ENCODE assay signal across 17 cellular contexts in the genomic region with DNA sequence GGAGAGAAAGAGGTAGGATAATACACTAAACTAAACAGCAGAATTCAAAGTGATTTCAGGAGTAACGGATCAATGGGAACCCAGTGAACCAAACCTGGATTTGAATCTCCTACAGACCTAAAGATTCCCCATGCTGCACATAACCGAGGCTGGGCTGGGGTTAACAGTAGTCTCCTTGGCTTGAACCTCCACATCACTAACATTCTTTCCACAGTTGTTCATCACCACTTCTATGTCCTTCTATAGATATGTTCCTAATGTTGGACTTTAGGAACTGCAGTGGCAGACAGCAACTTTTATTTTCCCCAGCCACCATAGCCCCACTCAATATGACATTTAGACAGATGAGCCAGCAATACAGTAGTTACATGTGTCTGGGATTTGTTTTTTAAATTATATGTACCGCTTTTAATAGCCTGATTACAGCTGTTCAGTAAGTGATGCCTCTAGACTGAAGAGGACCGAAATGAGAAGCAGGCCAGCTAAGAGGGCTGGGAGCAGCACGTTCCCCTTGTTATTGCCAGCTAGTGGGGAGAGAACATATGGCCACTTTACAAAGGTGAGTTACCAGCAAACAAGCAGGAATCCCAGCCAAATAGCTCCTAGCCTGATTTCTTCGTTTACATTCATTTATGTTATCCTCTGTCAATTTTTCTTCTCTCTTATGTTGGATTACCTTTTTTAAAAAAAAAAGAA.
DNase-seq lines count a peak whose midpoint lies in the region; ATAC-seq and TF ChIP-seq lines count a peak whose summit lies in the region.
"Had no signal": no experiment of that assay in that cellular context is flagged by ENCODE, and none has a peak within 500 bp of the region (broad histone marks: within the 10 kb centered on the region; RNA-seq: fewer than 3 reads in every experiment).

No MANE protein-coding gene starts in this region.

- intact Hi-C loops in IMR-90 (cut with micrococcal nuclease) (no loop called here), left ventricle myocardium inferior (cut with micrococcal nuclease) (no loop called here)

- H4K8ac ChIP-seq in IMR-90 (ENCODE audit: low read depth in 2 of 2, low read length in 2 of 2), result no peak overlapping the region; a peak in 1 of 4 replicates

- DNase-seq in DMS 273 treated with DMSO at 0.1 percent for 48 hours (lab: John Stamatoyannopoulos, UW) (peak; percentile 61), IMR-90 (no peak), brain microvascular endothelial cell (peak; percentile 18), left ventricle myocardium inferior (no peak), cortex of kidney (lab: John Stamatoyannopoulos, UW) (no peak), NOMO-1 (lab: John Stamatoyannopoulos, UW; ENCODE audit: unreplicated experiment in 2 of 2) (no peak), hepatic stellate cell (ENCODE audit: low spot score) (no peak), omental fat pad (ENCODE audit: low spot score) (no peak)
- DNase-seq: activated CD4-positive, alpha-beta T cell treated with anti-CD3 and anti-CD28 coated beads, Interleukin-2, amount 10 ng/mL, durations not matched to agents 24 days and 14 days; activated naive CD4-positive, alpha-beta T cell; MV-4-11; NCI-H526; occipital lobe had no signal

- no peak for TF ChIP-seq POLR2A in IMR-90 (IDR thresholded peaks at IDR 0.05; ENCODE audit: low read depth, low read length)

- peak overlapping the region; percentile 41; the same call in 1 of the 2 replicates for H4K91ac ChIP-seq in IMR-90 (ENCODE audit: insufficient read depth, low read depth, low read length)

- H3K4me2 ChIP-seq in IMR-90 (ENCODE audit: low read depth, low read length), result no peak overlapping the region
- H3K4me2 ChIP-seq: BLaER1 had no signal

- peak overlapping the region; percentile 57; the same call in 1 of the 2 replicates for H2BK20ac ChIP-seq in IMR-90 (ENCODE audit: low read depth, low read length)

- H3K4me1 ChIP-seq in IMR-90 (ENCODE audit: control insufficient read depth, insufficient read depth, low read length) (peaks cover 2% of the 10 kb centered on the region; the same call in 1 of the 2 replicates), left ventricle myocardium inferior (peaks cover 10% of the 10 kb centered on the region)
- H3K4me1 ChIP-seq: BLaER1 had no signal

- H2BK120ac ChIP-seq in IMR-90 (ENCODE audit: low read depth, low read length), result peak overlapping the region; percentile 43

- H3K9me3 ChIP-seq in IMR-90 (ENCODE audit: control insufficient read depth, insufficient read depth, low read length) (no peaks in the 10 kb centered on the region), left ventricle myocardium inferior (replicated peaks) (no peaks in the 10 kb centered on the region)
- H3K9me3 ChIP-seq: BLaER1 had no signal

- peak overlapping the region; percentile 52 for H2AFZ ChIP-seq in IMR-90 (replicated peaks; ENCODE audit: low read length, poor library complexity)

- H2BK5ac ChIP-seq in IMR-90 (ENCODE audit: low read depth, low read length, poor library complexity, severe bottlenecking), result peak overlapping the region; percentile 39

- H3K27me3 ChIP-seq in IMR-90 (ENCODE audit: control insufficient read depth, insufficient read depth, low read length), result no peaks in the 10 kb centered on the region
- no peaks in the 10 kb centered on the region for H3K27me3 ChIP-seq in brain microvascular endothelial cell (replicated peaks)
- H3K27me3 ChIP-seq in left ventricle myocardium inferior (ENCODE audit: low read depth), result no peaks in the 10 kb centered on the region
- H3K27me3 ChIP-seq: BLaER1 had no signal

- no peaks in the 10 kb centered on the region for H3K79me1 ChIP-seq in IMR-90 (ENCODE audit: low read depth in 1 of 2, low read length in 2 of 2)

- peak overlapping the region; percentile 51; the same call in 1 of the 2 replicates for H3K23ac ChIP-seq in IMR-90 (ENCODE audit: low read depth, low read length)

- H3K9ac ChIP-seq in IMR-90 (ENCODE audit: low read depth, low read length), result no peak overlapping the region
- H3K9ac ChIP-seq: BLaER1 had no signal

- H3K14ac ChIP-seq in IMR-90 (replicated peaks; ENCODE audit: low read depth, low read length), result no peak overlapping the region

- H3K36me3 ChIP-seq in IMR-90 (ENCODE audit: control insufficient read depth, insufficient read depth, low read length) (no peaks in the 10 kb centered on the region), brain microvascular endothelial cell (replicated peaks) (no peaks in the 10 kb centered on the region), left ventricle myocardium inferior (no peaks in the 10 kb centered on the region)
- H3K36me3 ChIP-seq: BLaER1 had no signal

- no peak overlapping the region for H2AK9ac ChIP-seq in IMR-90 (replicated peaks; ENCODE audit: low read depth, low read length, poor library complexity)

- 0 out of 2 replicates have a peak overlapping the region, but pooled peaks have one; percentile 45 for H3K18ac ChIP-seq in IMR-90 (ENCODE audit: low read depth, low read length)

- dilution Hi-C loops in IMR-90 (cut with HindIII; ENCODE audit: low sequenced_read_pairs, unreplicated experiment), result no loop called here

- peak overlapping the region; percentile 44 for H3K4ac ChIP-seq in IMR-90 (ENCODE audit: low read depth, low read length)

- CTCF ChIA-PET in IMR-90 (lab: Yijun Ruan, JAX), result interaction anchor here (1.0 kb wide), 1 partner anchor 9 kb away, joined by 3 read pairs; no protein-coding TSS in a partner anchor

- WGBS in IMR-90 (ENCODE audit: extremely low coverage in 2 of 2, insufficient read length in 1 of 2), 2 experiments, result 100% methylated on average over 1 of the region's 6 CpGs; no CpG with 5 or more reads in 1 of the 2 experiments

- H4K5ac ChIP-seq in IMR-90 (ENCODE audit: low read depth, low read length), result no peak overlapping the region

- 0 out of 2 replicates have a peak overlapping the region, but pooled peaks have one; percentile 13 for H3K56ac ChIP-seq in IMR-90 (ENCODE audit: extremely low read depth, insufficient read depth, low read length)

- no peaks in the 10 kb centered on the region for H3K9me1 ChIP-seq in IMR-90 (ENCODE audit: insufficient read depth, low read length)

- ATAC-seq in IMR-90 (ENCODE audit: low read depth) (peak; percentile 24; the same call in 1 of the 2 replicates), omental fat pad (ENCODE audit: low FRiP score) (no peak)
- ATAC-seq: left lobe of liver; Panc1; stimulated activated effector memory CD8-positive, alpha-beta T cell treated with anti-CD3 and anti-CD28 coated beads, Interleukin-12 subunit alpha, Interleukin-12 subunit beta, amount 100 ng/mL, for 72 hours had no signal

- H3K27ac ChIP-seq in IMR-90 (ENCODE audit: insufficient read depth, low read length) (no peak overlapping the region), brain microvascular endothelial cell (no peak overlapping the region), left ventricle myocardium inferior (replicated peaks) (peak overlapping the region; percentile 77)
- H3K27ac ChIP-seq: BLaER1 had no signal

- BruUV-seq in IMR-90 (replicated peaks; lab: Mats Ljungman, UMichigan), result no TSS peak

- no peak for TF ChIP-seq RAD21 in IMR-90 (IDR thresholded peaks at IDR 0.05; ENCODE audit: low read length)

- H3K4me3 ChIP-seq in IMR-90 (ENCODE audit: insufficient read depth, low read depth, low read length) (no peak overlapping the region), brain microvascular endothelial cell (ENCODE audit: low read depth, low read length) (no peak overlapping the region), left ventricle myocardium inferior (peak overlapping the region; percentile 47)
- H3K4me3 ChIP-seq: BLaER1 had no signal

- peak overlapping the region; percentile 21; the same call in 1 of the 3 replicates for H2BK15ac ChIP-seq in IMR-90 (ENCODE audit: low read depth, low read length)

- POLR2A ChIA-PET in IMR-90 (lab: Charles Lee; ENCODE audit: unreplicated experiment), result no interaction called here

- in situ Hi-C loops in IMR-90 (cut with MboI; ENCODE audit: low sequenced_read_pairs) (no loop called here), brain microvascular endothelial cell (cut with HindIII; ENCODE audit: low pct_ligation_motif_present, low sequenced_read_pairs) (no loop called here)

- TF ChIP-seq CTCF in IMR-90 (conservative IDR thresholded peaks at IDR 0.05; ENCODE audit: low read depth, low read length), result no peak
- TF ChIP-seq CTCF in brain microvascular endothelial cell (IDR thresholded peaks at IDR 0.05; ENCODE audit: low read depth, low read length, missing control alignments), result no peak
- TF ChIP-seq CTCF in left ventricle myocardium inferior (IDR thresholded peaks at IDR 0.05; ENCODE audit: borderline replicate concordance), result peak; percentile 11
- no peak for TF ChIP-seq CTCF in omental fat pad (IDR thresholded peaks at IDR 0.05)

- H4K20me1 ChIP-seq in IMR-90 (ENCODE audit: insufficient read depth, low read length), result no peaks in the 10 kb centered on the region
- H4K20me1 ChIP-seq: BLaER1 had no signal

- H2AK5ac ChIP-seq in IMR-90 (ENCODE audit: low read depth, low read length), result peak overlapping the region; percentile 33; the same call in 1 of the 2 replicates

TF ChIP-seq in IMR-90, 13 proteins besides CTCF, POLR2A, EP300 and RAD21 (continues in another document):
- TF ChIP-seq MAZ (IDR thresholded peaks at IDR 0.05; ENCODE audit: borderline replicate concordance, low read depth, low read length), result no peak
- TF ChIP-seq, protein P1, sequence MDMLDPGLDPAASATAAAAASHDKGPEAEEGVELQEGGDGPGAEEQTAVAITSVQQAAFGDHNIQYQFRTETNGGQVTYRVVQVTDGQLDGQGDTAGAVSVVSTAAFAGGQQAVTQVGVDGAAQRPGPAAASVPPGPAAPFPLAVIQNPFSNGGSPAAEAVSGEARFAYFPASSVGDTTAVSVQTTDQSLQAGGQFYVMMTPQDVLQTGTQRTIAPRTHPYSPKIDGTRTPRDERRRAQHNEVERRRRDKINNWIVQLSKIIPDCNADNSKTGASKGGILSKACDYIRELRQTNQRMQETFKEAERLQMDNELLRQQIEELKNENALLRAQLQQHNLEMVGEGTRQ (IDR thresholded peaks at IDR 0.05; ENCODE audit: low read depth, low read length), result no peak
- TF ChIP-seq BHLHE40 (IDR thresholded peaks at IDR 0.05; ENCODE audit: low read depth, low read length), result no peak
- TF ChIP-seq CHD1 (IDR thresholded peaks at IDR 0.05; ENCODE audit: low read depth, low read length), result no peak
- TF ChIP-seq CEBPB (IDR thresholded peaks at IDR 0.05; ENCODE audit: low read depth, low read length), result no peak
- TF ChIP-seq, protein P2, sequence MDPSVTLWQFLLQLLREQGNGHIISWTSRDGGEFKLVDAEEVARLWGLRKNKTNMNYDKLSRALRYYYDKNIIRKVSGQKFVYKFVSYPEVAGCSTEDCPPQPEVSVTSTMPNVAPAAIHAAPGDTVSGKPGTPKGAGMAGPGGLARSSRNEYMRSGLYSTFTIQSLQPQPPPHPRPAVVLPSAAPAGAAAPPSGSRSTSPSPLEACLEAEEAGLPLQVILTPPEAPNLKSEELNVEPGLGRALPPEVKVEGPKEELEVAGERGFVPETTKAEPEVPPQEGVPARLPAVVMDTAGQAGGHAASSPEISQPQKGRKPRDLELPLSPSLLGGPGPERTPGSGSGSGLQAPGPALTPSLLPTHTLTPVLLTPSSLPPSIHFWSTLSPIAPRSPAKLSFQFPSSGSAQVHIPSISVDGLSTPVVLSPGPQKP (IDR thresholded peaks at IDR 0.05; ENCODE audit: borderline replicate concordance, low read depth, low read length), result no peak
- no peak for TF ChIP-seq RFX5 (IDR thresholded peaks at IDR 0.05; ENCODE audit: low read depth, low read length)
- no peak for TF ChIP-seq MAFK (IDR thresholded peaks at IDR 0.05; ENCODE audit: low read depth, low read length)

Comparison
In these comparisons a context has a peak if more than half of its experiments do, and no peak if none do; other contexts are left out.
1. DNase-seq: peak in DMS 273 treated with DMSO at 0.1 percent for 48 hours (single experiment) and brain microvascular endothelial cell (single experiment); none in IMR-90 (single experiment), left ventricle myocardium inferior (single experiment), cortex of kidney (single experiment), NOMO-1 (0 of 2), hepatic stellate cell (single experiment) and omental fat pad (single experiment).